26 cellular contexts compared by ENCODE assay signal in the genomic region with DNA sequence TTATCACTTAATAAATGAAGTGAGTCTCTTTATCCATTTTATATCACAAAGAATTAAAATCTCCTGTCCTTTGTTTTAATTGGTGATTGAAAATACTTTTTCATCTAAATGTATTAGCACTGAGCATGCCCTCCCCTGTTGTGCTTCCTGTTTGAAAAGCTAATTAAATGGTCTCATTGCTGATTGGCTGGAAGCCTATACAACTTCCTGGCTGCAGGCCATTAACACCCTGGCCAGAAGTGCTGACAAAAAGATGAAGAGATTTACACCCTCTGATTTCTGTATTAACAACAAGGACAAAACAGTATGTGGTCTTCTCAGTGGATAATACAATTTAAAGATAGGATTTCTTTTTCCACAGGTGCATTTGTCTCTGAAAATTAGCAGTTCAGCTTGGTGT.
DNase-seq lines count a peak whose midpoint lies in the region; ATAC-seq, FAIRE-seq and TF ChIP-seq lines count a peak whose summit lies in the region.
"Had no signal": no experiment of that assay in that cellular context is flagged by ENCODE, and none has a peak within 500 bp of the region (broad histone marks: within the 10 kb centered on the region; RNA-seq: fewer than 3 reads in every experiment).

No MANE protein-coding gene starts in this region.

- no peak for TF ChIP-seq CTCF in D721Med (IDR thresholded peaks at IDR 0.05; ENCODE audit: insufficient read depth, missing control alignments)

- no peak for ATAC-seq in HG03139 (IDR thresholded peaks at IDR 0.05; ENCODE audit: unreplicated experiment)
- ATAC-seq: activated CD8-positive, alpha-beta T cell treated with anti-CD3 and anti-CD28 coated beads for 36 hours; CD8-positive, alpha-beta T cell; heart left ventricle; natural killer cell treated with Interleukin-12 subunit alpha and Interleukin-12 subunit beta and Interleukin-15 and Interleukin-18, amount 100 ng/mL, for 72 hours; Right ventricle myocardium inferior; SK-N-SH treated with all-trans-retinoic acid at 6 μM for 48 hours; stimulated activated effector memory CD8-positive, alpha-beta T cell treated with anti-CD3 and anti-CD28 coated beads, Interleukin-12 subunit alpha, Interleukin-12 subunit beta, amount 100 ng/mL, for 72 hours; T-helper 17 cell had no signal

- DNase-seq in D721Med (ENCODE audit: insufficient read length, low spot score): no peak
- peak; percentile 46 for DNase-seq in NCI-H1092 (lab: John Stamatoyannopoulos, UW)
- DNase-seq in NCI-H748 (lab: John Stamatoyannopoulos, UW; ENCODE audit: unreplicated experiment): peak; percentile 83
- peak; percentile 28 for DNase-seq in iPS-NIHi11 (ENCODE audit: low spot score)
- no peak for DNase-seq in activated T-cell treated with anti-CD3 and anti-CD28 coated beads for 4 hours
- no peak for DNase-seq in pons (ENCODE audit: low spot score)
- DNase-seq: activated CD8-positive, alpha-beta memory T cell treated with anti-CD3 and anti-CD28 coated beads, Interleukin-2, amount 50 U/mL, for 48 hours; activated CD8-positive, alpha-beta T cell treated with anti-CD3 and anti-CD28 coated beads for 36 hours; activated naive CD4-positive, alpha-beta T cell treated with anti-CD3 and anti-CD28 coated beads, Interleukin-2, amount 10 ng/mL, durations not matched to agents 7 days and 5 days; adrenal gland; BE2C; CD8-positive, alpha-beta T cell; foreskin fibroblast; heart left ventricle; IMR-90; kidney glomerular epithelial cell; NCI-H1436; PC-9; T-helper 17 cell had no signal

- FAIRE-seq in D721Med (lab: Jason Lieb, UNC): peak; percentile 25
- FAIRE-seq: endometrium, G401.6 had no signal

Comparison
In these comparisons a context has a peak if more than half of its experiments do, and no peak if none do; other contexts are left out.
1. DNase-seq: peak in NCI-H1092 (single experiment), NCI-H748 (single experiment) and iPS-NIHi11 (single experiment); none in D721Med (single experiment), activated T-cell treated with anti-CD3 and anti-CD28 coated beads for 4 hours (single experiment) and pons (single experiment).